In the genomic region with DNA sequence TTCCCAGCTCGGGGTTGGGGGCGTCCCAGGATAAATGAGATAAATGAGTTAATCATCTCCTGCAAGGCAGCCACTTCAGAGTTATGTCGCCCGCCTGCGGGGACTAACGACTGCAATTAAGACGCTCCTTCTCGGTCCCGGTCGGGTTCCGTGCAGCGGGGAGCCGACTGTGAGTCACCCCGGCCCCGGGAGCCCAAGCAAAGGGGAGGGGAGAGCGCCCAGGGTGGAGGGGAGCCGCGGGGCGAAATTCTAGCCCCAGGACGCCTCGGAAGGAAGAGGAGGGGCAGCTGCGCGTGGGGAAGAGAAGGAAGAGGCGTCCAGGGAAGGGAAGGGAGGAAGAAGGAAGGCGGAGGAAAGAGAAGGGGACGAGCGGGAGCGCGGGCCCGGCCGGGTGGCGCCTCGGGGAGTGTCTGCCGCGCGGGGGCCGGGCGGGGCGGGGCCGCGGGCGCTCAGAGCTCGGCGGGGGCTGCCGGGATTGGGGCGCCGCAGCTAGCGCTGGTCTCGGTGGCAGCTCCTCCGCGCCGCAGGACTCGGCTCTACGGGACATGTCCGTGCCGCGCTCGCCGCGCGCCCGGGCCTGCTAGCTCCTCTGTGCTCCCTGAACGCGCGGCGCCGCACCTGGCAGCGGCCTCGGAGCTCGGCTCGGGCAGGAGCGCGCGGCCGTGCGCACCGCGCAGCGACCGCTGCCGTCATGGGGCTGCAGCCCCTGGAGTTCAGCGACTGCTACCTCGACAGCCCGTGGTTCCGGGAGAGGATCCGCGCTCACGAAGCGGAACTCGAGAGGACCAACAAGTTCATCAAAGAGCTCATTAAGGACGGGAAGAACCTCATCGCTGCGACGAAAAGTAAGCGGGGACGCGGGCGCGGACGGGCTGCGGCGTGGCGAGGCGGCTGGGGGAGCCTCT, we compare ENCODE assay signal across 8 cellular contexts. TPM values are rescaled to one million over a fixed set of nuclear protein-coding genes. Genes with fewer than 3 reads are reported as not detected.
DNase-seq lines count a peak whose midpoint lies in the region; ATAC-seq and TF ChIP-seq lines count a peak whose summit lies in the region.

A gene with protein sequence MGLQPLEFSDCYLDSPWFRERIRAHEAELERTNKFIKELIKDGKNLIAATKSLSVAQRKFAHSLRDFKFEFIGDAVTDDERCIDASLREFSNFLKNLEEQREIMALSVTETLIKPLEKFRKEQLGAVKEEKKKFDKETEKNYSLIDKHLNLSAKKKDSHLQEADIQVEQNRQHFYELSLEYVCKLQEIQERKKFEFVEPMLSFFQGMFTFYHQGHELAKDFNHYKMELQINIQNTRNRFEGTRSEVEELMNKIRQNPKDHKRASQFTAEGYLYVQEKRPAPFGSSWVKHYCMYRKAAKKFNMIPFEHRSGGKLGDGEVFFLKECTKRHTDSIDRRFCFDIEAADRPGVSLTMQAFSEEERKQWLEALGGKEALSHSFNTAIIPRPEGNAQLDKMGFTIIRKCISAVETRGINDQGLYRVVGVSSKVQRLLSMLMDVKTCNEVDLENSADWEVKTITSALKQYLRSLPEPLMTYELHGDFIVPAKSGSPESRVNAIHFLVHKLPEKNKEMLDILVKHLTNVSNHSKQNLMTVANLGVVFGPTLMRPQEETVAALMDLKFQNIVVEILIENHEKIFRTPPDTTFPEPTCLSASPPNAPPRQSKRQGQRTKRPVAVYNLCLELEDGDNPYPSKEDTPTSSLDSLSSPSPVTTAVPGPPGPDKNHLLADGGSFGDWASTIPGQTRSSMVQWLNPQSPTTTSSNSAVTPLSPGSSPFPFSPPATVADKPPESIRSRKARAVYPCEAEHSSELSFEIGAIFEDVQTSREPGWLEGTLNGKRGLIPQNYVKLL (plus strand): TSS at position 478 of the 905 bp plus-strand sequence. CDS start 214 bp downstream, at position 692.

- peaks cover 8% of the 10 kb centered on the region for H3K36me3 Mint-ChIP-seq in CD8-positive, alpha-beta T cell

- H3K9me3 Mint-ChIP-seq in CD8-positive, alpha-beta T cell, result no peaks in the 10 kb centered on the region

- peak; percentile 12 for TF ChIP-seq POLR2A in prostate gland (IDR thresholded peaks at IDR 0.05)

- no peaks in the 10 kb centered on the region for H3K36me3 ChIP-seq in CD8-positive, alpha-beta T cell (ENCODE audit: insufficient read depth, low read length)
- H3K36me3 ChIP-seq in cardiac muscle cell, result no peaks in the 10 kb centered on the region
- H3K36me3 ChIP-seq in prostate gland, result no peaks in the 10 kb centered on the region
- no peaks in the 10 kb centered on the region for H3K36me3 ChIP-seq in upper lobe of right lung

- intact Hi-C loops in CD8-positive, alpha-beta T cell (cut with DNase I, micrococcal nuclease), result loop anchor here (1.0 to 5.0 kb wide), 10 partner anchors 19 to 1210 kb away; a partner anchor contains a TSS
- intact Hi-C loops in prostate gland (cut with DNase I) (loop anchor here (5.0 kb wide), 2 partner anchors 100 to 130 kb away; no protein-coding TSS in a partner anchor), upper lobe of right lung (cut with DNase I) (no loop called here)

- TF ChIP-seq CTCF in CD8-positive, alpha-beta T cell (IDR thresholded peaks at IDR 0.05), result no peak
- TF ChIP-seq CTCF in cardiac muscle cell (IDR thresholded peaks at IDR 0.05; ENCODE audit: low read depth, low read length), result no peak
- no peak for TF ChIP-seq CTCF in prostate gland (IDR thresholded peaks at IDR 0.05)
- TF ChIP-seq CTCF in upper lobe of right lung (IDR thresholded peaks at IDR 0.05), result no peak

- H3K27ac Mint-ChIP-seq in CD8-positive, alpha-beta T cell, result peak within 1 kb of the TSS; percentile 83

- H3K4me1 ChIP-seq in CD8-positive, alpha-beta T cell (ENCODE audit: insufficient read depth, low read length), result peaks cover 18% of the 10 kb centered on the region
- H3K4me1 ChIP-seq in cardiac muscle cell (ENCODE audit: low read depth) (peaks cover 16% of the 10 kb centered on the region), prostate gland (replicated peaks) (peaks cover 2% of the 10 kb centered on the region), upper lobe of right lung (peaks cover 11% of the 10 kb centered on the region)

- no peaks in the 10 kb centered on the region for H3K9me3 ChIP-seq in CD8-positive, alpha-beta T cell (ENCODE audit: low read length)
- H3K9me3 ChIP-seq in cardiac muscle cell (ENCODE audit: low read depth), result no peaks in the 10 kb centered on the region
- H3K9me3 ChIP-seq in prostate gland, result no peaks in the 10 kb centered on the region
- H3K9me3 ChIP-seq in upper lobe of right lung, result no peaks in the 10 kb centered on the region

- peak within 1 kb of the TSS; percentile 60 for H3K27ac ChIP-seq in CD8-positive, alpha-beta T cell (ENCODE audit: low read depth, low read length)
- peak within 1 kb of the TSS; percentile 44 for H3K27ac ChIP-seq in cardiac muscle cell
- peak within 1 kb of the TSS; percentile 79 to 85 for H3K27ac ChIP-seq in prostate gland
- peak within 1 kb of the TSS; percentile 83 for H3K27ac ChIP-seq in upper lobe of right lung

- peak within 1 kb of the TSS; percentile 90 for H3K4me3 Mint-ChIP-seq in CD8-positive, alpha-beta T cell

- H3K4me3 ChIP-seq in CD8-positive, alpha-beta T cell (ENCODE audit: low read depth, low read length), result peak within 1 kb of the TSS; percentile 91
- H3K4me3 ChIP-seq in cardiac muscle cell (peak within 1 kb of the TSS; percentile 79), prostate gland (peak within 1 kb of the TSS; percentile 48 to 61), upper lobe of right lung (peak within 1 kb of the TSS; percentile 84)

- CTCF ChIA-PET in CD8-positive, alpha-beta T cell (lab: Charles Lee), result interaction anchor here (0.5 to 7.2 kb wide), 6 partner anchors 11 to 135 kb away, joined by 3 to 49 read pairs (median 5); no protein-coding TSS in a partner anchor

- peaks cover 32% of the 10 kb centered on the region for H3K4me1 Mint-ChIP-seq in CD8-positive, alpha-beta T cell (ENCODE audit: low read depth)

- peaks cover 2% of the 10 kb centered on the region for H3K27me3 Mint-ChIP-seq in CD8-positive, alpha-beta T cell (ENCODE audit: low read depth)

- peak; percentile 18 to 79 (median 63) for DNase-seq in CD8-positive, alpha-beta T cell
- DNase-seq in SKM-1 treated with dmso at 0.1 percent for 144 hours (lab: John Stamatoyannopoulos, UW; ENCODE audit: unreplicated experiment), result peak; percentile 76
- DNase-seq in activated naive CD8-positive, alpha-beta T cell treated with anti-CD3 and anti-CD28 coated beads, Interleukin-2, amount 50 U/mL, for 16 hours (ENCODE audit: low read depth, low spot score), result peak; percentile 37
- DNase-seq in cardiac muscle cell (ENCODE audit: low read depth in 1 of 2, low spot score in 1 of 2), result peak; percentile 84 to 90
- DNase-seq in prostate gland (ENCODE audit: low spot score), result peak; percentile 58
- peak; percentile 88 for DNase-seq in upper lobe of right lung

- POLR2A ChIA-PET in CD8-positive, alpha-beta T cell (lab: Charles Lee), result interaction anchor here (0.7 to 2.2 kb wide), 14 partner anchors 10 to 711 kb away, joined by 3 to 16 read pairs (median 4); a partner anchor contains a TSS

- under 1% methylated on average over 102 of the region's 104 CpGs for WGBS in prostate gland

- peak; percentile 66 for ATAC-seq in CD8-positive, alpha-beta T cell
- ATAC-seq in GM19397 (IDR thresholded peaks at IDR 0.05; ENCODE audit: unreplicated experiment) (peak; percentile 68), HG03521 (IDR thresholded peaks at IDR 0.05; ENCODE audit: unreplicated experiment) (peak; percentile 56), upper lobe of right lung (peak; percentile 93)

- no peaks in the 10 kb centered on the region for H3K27me3 ChIP-seq in CD8-positive, alpha-beta T cell (ENCODE audit: insufficient read depth, low read length)
- H3K27me3 ChIP-seq in cardiac muscle cell (no peaks in the 10 kb centered on the region), prostate gland (replicated peaks; ENCODE audit: insufficient read depth) (no peaks in the 10 kb centered on the region), upper lobe of right lung (no peaks in the 10 kb centered on the region)

RNA-seq across cellular contexts. Expression of the gene that starts here (rescaled TPM):
- total RNA-seq in CD8-positive, alpha-beta T cell, result 1 to 10 TPM; 7.2 to 7.4 TPM
- total RNA-seq in cardiac muscle cell (15.0 TPM in 2 replicates), prostate gland (10 to 100 TPM; 30.3 to 69.6 TPM), upper lobe of right lung (26.9 TPM)
- polyA plus RNA-seq in cardiac muscle cell, result 10.4 and 12.1 TPM in 2 replicates

Comparison
In these comparisons a context has a peak if more than half of its experiments do, and no peak if none do; other contexts are left out.
1. Peak in every context shown above with its lines: DNase-seq, ATAC-seq, H3K4me3 ChIP-seq and H3K27ac ChIP-seq.
2. DNase-seq: peak in every context shown above with its lines; median percentile 88 in upper lobe of right lung; 87 in cardiac muscle cell; 76 in SKM-1 treated with dmso at 0.1 percent for 144 hours; 63 in CD8-positive, alpha-beta T cell; 58 in prostate gland; 37 in activated naive CD8-positive, alpha-beta T cell treated with anti-CD3 and anti-CD28 coated beads, Interleukin-2, amount 50 U/mL, for 16 hours.